1 cellular context compared by ENCODE assay signal in the genomic region with DNA sequence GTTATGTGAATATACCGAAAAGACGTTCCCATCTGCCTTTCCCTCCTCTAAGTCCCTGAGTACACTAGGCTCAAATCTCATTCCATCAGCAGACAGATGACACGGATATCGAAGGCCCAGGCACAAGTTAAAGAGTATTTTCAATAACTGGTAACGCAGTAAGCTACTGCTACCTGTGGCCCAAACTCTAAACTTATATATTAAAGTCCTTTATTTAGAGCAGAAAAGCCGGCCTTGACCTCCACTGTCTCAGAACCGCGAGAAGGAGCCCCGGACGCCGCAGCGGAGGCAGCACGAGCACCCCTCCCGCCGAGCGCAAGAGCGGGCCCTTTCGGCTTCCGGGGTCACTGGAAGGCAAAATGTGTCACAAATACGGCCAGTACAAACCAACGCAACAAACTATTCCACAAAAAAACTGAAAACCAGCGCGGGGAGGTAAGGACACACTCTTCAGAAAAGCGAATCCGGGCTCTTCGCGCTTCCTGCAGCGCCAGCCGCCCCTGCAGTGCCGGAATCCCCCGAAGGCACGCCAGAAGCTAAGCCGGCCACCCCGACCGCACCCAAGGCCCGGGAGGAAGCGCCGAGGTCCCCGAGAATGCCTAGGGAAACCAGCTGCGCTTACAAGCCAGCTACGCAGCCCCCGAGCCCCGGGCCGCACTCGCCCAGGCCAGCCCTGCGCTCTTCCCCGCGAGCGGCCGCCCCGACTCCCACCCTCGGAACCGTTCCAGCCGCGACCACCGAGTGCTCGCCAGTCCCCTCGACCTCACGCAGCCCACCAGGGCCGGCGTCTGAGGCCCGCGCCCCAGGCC.
A peak's percentile ranks its signal among the peaks of the same experiment; 100 is the strongest.
TF ChIP-seq lines count a peak whose summit lies in the region.

No MANE protein-coding gene starts in this region.

TF ChIP-seq in HepG2, 621 proteins besides CTCF, POLR2A, EP300 and RAD21 (continued from another document and continues in another):
- TF ChIP-seq GATAD1 (CRISPR knock-in tag; IDR thresholded peaks at IDR 0.05): peak; percentile 25; the same call in 1 of the 2 replicates
- TF ChIP-seq, protein P1, sequence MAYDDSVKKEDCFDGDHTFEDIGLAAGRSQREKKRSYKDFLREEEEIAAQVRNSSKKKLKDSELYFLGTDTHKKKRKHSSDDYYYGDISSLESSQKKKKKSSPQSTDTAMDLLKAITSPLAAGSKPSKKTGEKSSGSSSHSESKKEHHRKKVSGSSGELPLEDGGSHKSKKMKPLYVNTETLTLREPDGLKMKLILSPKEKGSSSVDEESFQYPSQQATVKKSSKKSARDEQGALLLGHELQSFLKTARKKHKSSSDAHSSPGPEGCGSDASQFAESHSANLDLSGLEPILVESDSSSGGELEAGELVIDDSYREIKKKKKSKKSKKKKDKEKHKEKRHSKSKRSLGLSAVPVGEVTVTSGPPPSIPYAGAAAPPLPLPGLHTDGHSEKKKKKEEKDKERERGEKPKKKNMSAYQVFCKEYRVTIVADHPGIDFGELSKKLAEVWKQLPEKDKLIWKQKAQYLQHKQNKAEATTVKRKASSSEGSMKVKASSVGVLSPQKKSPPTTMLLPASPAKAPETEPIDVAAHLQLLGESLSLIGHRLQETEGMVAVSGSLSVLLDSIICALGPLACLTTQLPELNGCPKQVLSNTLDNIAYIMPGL (CRISPR knock-in tag; IDR thresholded peaks at IDR 0.05; ENCODE audit: borderline replicate concordance in 1 of 2, low read depth in 1 of 2): peak in 1 of 2 experiments; percentile 69; a peak in 2 of 4 replicates
- 0 out of 2 replicates have a peak, but pooled peaks have one; percentile 67 for TF ChIP-seq ZSCAN30 (CRISPR knock-in tag; IDR thresholded peaks at IDR 0.05)
- TF ChIP-seq ZNF782 (CRISPR knock-in tag; IDR thresholded peaks at IDR 0.05; ENCODE audit: borderline replicate concordance): peak; percentile 39; the same call in 1 of the 2 replicates
- TF ChIP-seq ZNF598 (CRISPR knock-in tag; IDR thresholded peaks at IDR 0.05; ENCODE audit: borderline replicate concordance): peak; percentile 43; the same call in 1 of the 2 replicates
- peak; percentile 55; the same call in 1 of the 2 replicates for TF ChIP-seq TGIF2 (CRISPR knock-in tag; IDR thresholded peaks at IDR 0.05)
- TF ChIP-seq, protein P2, sequence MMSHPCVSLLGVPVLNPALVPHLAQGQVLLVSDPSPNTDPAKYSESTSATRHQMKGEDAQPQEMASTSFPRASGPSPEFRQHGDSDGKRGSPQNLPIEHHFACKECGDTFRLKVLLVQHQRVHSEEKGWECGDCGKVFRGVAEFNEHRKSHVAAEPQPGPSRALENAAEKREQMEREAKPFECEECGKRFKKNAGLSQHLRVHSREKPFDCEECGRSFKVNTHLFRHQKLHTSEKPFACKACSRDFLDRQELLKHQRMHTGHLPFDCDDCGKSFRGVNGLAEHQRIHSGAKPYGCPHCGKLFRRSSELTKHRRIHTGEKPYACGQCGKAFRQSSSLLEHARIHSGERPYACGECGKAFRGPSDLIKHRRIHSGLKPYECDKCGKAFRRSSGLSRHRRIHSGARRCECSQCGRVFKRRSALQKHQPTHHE (CRISPR knock-in tag; IDR thresholded peaks at IDR 0.05; ENCODE audit: borderline replicate concordance): no peak; the same call in 1 of the 2 replicates
- TF ChIP-seq ZNF562 (CRISPR knock-in tag; IDR thresholded peaks at IDR 0.05; ENCODE audit: borderline replicate concordance): no peak
- TF ChIP-seq, protein P3, sequence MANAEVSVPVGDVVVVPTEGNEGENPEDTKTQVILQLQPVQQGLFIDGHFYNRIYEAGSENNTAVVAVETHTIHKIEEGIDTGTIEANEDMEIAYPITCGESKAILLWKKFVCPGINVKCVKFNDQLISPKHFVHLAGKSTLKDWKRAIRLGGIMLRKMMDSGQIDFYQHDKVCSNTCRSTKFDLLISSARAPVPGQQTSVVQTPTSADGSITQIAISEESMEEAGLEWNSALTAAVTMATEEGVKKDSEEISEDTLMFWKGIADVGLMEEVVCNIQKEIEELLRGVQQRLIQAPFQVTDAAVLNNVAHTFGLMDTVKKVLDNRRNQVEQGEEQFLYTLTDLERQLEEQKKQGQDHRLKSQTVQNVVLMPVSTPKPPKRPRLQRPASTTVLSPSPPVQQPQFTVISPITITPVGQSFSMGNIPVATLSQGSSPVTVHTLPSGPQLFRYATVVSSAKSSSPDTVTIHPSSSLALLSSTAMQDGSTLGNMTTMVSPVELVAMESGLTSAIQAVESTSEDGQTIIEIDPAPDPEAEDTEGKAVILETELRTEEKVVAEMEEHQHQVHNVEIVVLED (CRISPR knock-in tag; IDR thresholded peaks at IDR 0.05; ENCODE audit: borderline replicate concordance): no peak
- peak; percentile 17; the same call in 1 of the 2 replicates for TF ChIP-seq HOXA9 (CRISPR knock-in tag; IDR thresholded peaks at IDR 0.05; ENCODE audit: borderline replicate concordance)
- 0 out of 2 replicates have a peak, but pooled peaks have one; percentile 85 for TF ChIP-seq ZNF703 (CRISPR knock-in tag; IDR thresholded peaks at IDR 0.05; ENCODE audit: borderline replicate concordance)
- TF ChIP-seq CHD2 (IDR thresholded peaks at IDR 0.05; ENCODE audit: low read depth, low read length): no peak
- no peak; the same call in 1 of the 2 replicates for TF ChIP-seq FOXA3 (CRISPR knock-in tag; IDR thresholded peaks at IDR 0.05)
- TF ChIP-seq ATF7 (IDR thresholded peaks at IDR 0.05): no peak
- TF ChIP-seq ATF7 (CRISPR knock-in tag; IDR thresholded peaks at IDR 0.05): no peak
- no peak; the same call in 1 of the 2 replicates for TF ChIP-seq POLR2AphosphoS5 (IDR thresholded peaks at IDR 0.05; ENCODE audit: low read depth, low read length)
- peak; percentile 48 for TF ChIP-seq PHF8 (CRISPR knock-in tag; IDR thresholded peaks at IDR 0.05)
- no peak for TF ChIP-seq KDM6A (CRISPR knock-in tag; IDR thresholded peaks at IDR 0.05; ENCODE audit: low read depth)
- TF ChIP-seq, protein P4, sequence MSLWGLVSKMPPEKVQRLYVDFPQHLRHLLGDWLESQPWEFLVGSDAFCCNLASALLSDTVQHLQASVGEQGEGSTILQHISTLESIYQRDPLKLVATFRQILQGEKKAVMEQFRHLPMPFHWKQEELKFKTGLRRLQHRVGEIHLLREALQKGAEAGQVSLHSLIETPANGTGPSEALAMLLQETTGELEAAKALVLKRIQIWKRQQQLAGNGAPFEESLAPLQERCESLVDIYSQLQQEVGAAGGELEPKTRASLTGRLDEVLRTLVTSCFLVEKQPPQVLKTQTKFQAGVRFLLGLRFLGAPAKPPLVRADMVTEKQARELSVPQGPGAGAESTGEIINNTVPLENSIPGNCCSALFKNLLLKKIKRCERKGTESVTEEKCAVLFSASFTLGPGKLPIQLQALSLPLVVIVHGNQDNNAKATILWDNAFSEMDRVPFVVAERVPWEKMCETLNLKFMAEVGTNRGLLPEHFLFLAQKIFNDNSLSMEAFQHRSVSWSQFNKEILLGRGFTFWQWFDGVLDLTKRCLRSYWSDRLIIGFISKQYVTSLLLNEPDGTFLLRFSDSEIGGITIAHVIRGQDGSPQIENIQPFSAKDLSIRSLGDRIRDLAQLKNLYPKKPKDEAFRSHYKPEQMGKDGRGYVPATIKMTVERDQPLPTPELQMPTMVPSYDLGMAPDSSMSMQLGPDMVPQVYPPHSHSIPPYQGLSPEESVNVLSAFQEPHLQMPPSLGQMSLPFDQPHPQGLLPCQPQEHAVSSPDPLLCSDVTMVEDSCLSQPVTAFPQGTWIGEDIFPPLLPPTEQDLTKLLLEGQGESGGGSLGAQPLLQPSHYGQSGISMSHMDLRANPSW (CRISPR knock-in tag; IDR thresholded peaks at IDR 0.05; ENCODE audit: borderline replicate concordance): 0 out of 2 replicates have a peak, but pooled peaks have one; percentile 17
- TF ChIP-seq, protein P5, sequence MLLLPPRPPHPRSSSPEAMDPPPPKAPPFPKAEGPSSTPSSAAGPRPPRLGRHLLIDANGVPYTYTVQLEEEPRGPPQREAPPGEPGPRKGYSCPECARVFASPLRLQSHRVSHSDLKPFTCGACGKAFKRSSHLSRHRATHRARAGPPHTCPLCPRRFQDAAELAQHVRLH (CRISPR knock-in tag; IDR thresholded peaks at IDR 0.05; ENCODE audit: borderline replicate concordance, low read depth): peak; percentile 51; the same call in 1 of the 2 replicates
- TF ChIP-seq, protein P6, sequence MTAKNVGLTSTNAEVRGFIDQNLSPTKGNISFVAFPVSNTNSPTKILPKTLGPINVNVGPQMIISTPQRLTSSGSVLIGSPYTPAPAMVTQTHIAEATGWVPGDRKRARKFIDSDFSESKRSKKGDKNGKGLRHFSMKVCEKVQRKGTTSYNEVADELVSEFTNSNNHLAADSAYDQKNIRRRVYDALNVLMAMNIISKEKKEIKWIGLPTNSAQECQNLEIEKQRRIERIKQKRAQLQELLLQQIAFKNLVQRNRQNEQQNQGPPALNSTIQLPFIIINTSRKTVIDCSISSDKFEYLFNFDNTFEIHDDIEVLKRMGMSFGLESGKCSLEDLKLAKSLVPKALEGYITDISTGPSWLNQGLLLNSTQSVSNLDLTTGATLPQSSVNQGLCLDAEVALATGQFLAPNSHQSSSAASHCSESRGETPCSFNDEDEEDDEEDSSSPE (CRISPR knock-in tag; IDR thresholded peaks at IDR 0.05): peak; percentile 20; the same call in 1 of the 2 replicates
- TF ChIP-seq NR1H2 (CRISPR knock-in tag; IDR thresholded peaks at IDR 0.05; ENCODE audit: borderline replicate concordance, low read depth): 0 out of 2 replicates have a peak, but pooled peaks have one; percentile 3
- TF ChIP-seq, protein P7, sequence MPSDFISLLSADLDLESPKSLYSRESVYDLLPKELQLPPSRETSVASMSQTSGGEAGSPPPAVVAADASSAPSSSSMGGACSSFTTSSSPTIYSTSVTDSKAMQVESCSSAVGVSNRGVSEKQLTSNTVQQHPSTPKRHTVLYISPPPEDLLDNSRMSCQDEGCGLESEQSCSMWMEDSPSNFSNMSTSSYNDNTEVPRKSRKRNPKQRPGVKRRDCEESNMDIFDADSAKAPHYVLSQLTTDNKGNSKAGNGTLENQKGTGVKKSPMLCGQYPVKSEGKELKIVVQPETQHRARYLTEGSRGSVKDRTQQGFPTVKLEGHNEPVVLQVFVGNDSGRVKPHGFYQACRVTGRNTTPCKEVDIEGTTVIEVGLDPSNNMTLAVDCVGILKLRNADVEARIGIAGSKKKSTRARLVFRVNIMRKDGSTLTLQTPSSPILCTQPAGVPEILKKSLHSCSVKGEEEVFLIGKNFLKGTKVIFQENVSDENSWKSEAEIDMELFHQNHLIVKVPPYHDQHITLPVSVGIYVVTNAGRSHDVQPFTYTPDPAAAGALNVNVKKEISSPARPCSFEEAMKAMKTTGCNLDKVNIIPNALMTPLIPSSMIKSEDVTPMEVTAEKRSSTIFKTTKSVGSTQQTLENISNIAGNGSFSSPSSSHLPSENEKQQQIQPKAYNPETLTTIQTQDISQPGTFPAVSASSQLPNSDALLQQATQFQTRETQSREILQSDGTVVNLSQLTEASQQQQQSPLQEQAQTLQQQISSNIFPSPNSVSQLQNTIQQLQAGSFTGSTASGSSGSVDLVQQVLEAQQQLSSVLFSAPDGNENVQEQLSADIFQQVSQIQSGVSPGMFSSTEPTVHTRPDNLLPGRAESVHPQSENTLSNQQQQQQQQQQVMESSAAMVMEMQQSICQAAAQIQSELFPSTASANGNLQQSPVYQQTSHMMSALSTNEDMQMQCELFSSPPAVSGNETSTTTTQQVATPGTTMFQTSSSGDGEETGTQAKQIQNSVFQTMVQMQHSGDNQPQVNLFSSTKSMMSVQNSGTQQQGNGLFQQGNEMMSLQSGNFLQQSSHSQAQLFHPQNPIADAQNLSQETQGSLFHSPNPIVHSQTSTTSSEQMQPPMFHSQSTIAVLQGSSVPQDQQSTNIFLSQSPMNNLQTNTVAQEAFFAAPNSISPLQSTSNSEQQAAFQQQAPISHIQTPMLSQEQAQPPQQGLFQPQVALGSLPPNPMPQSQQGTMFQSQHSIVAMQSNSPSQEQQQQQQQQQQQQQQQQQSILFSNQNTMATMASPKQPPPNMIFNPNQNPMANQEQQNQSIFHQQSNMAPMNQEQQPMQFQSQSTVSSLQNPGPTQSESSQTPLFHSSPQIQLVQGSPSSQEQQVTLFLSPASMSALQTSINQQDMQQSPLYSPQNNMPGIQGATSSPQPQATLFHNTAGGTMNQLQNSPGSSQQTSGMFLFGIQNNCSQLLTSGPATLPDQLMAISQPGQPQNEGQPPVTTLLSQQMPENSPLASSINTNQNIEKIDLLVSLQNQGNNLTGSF (CRISPR knock-in tag; IDR thresholded peaks at IDR 0.05): peak; percentile 69; the same call in 1 of the 2 replicates
- no peak for TF ChIP-seq SOX6 (IDR thresholded peaks at IDR 0.05)
- TF ChIP-seq SOX6 (CRISPR knock-in tag; IDR thresholded peaks at IDR 0.05): peak; percentile 33; the same call in 1 of the 2 replicates
- TF ChIP-seq ZNF317 (CRISPR knock-in tag; IDR thresholded peaks at IDR 0.05): peak; percentile 76; the same call in 1 of the 2 replicates
- TF ChIP-seq KDM3A (CRISPR knock-in tag; IDR thresholded peaks at IDR 0.05; ENCODE audit: low read depth): no peak
- TF ChIP-seq, protein P8, sequence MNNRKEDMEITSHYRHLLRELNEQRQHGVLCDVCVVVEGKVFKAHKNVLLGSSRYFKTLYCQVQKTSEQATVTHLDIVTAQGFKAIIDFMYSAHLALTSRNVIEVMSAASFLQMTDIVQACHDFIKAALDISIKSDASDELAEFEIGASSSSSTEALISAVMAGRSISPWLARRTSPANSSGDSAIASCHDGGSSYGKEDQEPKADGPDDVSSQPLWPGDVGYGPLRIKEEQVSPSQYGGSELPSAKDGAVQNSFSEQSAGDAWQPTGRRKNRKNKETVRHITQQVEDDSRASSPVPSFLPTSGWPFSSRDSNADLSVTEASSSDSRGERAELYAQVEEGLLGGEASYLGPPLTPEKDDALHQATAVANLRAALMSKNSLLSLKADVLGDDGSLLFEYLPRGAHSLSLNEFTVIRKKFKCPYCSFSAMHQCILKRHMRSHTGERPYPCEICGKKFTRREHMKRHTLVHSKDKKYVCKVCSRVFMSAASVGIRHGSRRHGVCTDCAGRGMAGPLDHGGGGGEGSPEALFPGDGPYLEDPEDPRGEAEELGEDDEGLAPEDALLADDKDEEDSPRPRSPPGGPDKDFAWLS (CRISPR knock-in tag; IDR thresholded peaks at IDR 0.05; ENCODE audit: borderline replicate concordance): peak; percentile 82
- TF ChIP-seq, protein P9, sequence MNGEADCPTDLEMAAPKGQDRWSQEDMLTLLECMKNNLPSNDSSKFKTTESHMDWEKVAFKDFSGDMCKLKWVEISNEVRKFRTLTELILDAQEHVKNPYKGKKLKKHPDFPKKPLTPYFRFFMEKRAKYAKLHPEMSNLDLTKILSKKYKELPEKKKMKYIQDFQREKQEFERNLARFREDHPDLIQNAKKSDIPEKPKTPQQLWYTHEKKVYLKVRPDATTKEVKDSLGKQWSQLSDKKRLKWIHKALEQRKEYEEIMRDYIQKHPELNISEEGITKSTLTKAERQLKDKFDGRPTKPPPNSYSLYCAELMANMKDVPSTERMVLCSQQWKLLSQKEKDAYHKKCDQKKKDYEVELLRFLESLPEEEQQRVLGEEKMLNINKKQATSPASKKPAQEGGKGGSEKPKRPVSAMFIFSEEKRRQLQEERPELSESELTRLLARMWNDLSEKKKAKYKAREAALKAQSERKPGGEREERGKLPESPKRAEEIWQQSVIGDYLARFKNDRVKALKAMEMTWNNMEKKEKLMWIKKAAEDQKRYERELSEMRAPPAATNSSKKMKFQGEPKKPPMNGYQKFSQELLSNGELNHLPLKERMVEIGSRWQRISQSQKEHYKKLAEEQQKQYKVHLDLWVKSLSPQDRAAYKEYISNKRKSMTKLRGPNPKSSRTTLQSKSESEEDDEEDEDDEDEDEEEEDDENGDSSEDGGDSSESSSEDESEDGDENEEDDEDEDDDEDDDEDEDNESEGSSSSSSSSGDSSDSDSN (CRISPR knock-in tag; IDR thresholded peaks at IDR 0.05): no peak
- TF ChIP-seq, protein P10, sequence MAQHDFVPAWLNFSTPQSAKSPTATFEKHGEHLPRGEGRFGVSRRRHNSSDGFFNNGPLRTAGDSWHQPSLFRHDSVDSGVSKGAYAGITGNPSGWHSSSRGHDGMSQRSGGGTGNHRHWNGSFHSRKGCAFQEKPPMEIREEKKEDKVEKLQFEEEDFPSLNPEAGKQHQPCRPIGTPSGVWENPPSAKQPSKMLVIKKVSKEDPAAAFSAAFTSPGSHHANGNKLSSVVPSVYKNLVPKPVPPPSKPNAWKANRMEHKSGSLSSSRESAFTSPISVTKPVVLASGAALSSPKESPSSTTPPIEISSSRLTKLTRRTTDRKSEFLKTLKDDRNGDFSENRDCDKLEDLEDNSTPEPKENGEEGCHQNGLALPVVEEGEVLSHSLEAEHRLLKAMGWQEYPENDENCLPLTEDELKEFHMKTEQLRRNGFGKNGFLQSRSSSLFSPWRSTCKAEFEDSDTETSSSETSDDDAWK (CRISPR knock-in tag; IDR thresholded peaks at IDR 0.05): no peak
